In genomic region chr2:126658910-126659613, GRCh38 we compare ENCODE assay signal across 8 cellular contexts. TPM values are rescaled to one million over a fixed set of nuclear protein-coding genes. Genes with fewer than 3 reads are reported as not detected.
DNase-seq lines count a peak whose midpoint lies in the region; ATAC-seq and TF ChIP-seq lines count a peak whose summit lies in the region.

No MANE protein-coding gene starts in this region.

- peaks cover 10% of the 10 kb centered on the region for H3K36me3 Mint-ChIP-seq in CD4-positive, CD25-positive, alpha-beta regulatory T cell
- H3K36me3 Mint-ChIP-seq in activated CD8-positive, alpha-beta memory T cell treated with anti-CD3 and anti-CD28 coated beads, Interleukin-2, amount 10 ng/mL, durations not matched to agents 7 days and 5 days = peaks cover 25% of the 10 kb centered on the region

- TF ChIP-seq POLR2A in gastroesophageal sphincter (IDR thresholded peaks at IDR 0.05) (no peak), gastrocnemius medialis (IDR thresholded peaks at IDR 0.05) (no peak)

- DNase-seq in CD4-positive, CD25-positive, alpha-beta regulatory T cell = peak; percentile 26 to 93 (median 44)
- DNase-seq in activated CD8-positive, alpha-beta memory T cell treated with anti-CD3 and anti-CD28 coated beads, Interleukin-2, amount 10 ng/mL, durations not matched to agents 7 days and 5 days = peak; percentile 92
- peak; percentile 55 to 68 for DNase-seq in gastrocnemius medialis
- no peak for DNase-seq in NCI-H226
- no peak for DNase-seq in cerebellar cortex (ENCODE audit: low spot score)

- H3K36me3 ChIP-seq in CD4-positive, CD25-positive, alpha-beta regulatory T cell (ENCODE audit: control insufficient read depth, insufficient read depth, low read length) = no peaks in the 10 kb centered on the region
- H3K36me3 ChIP-seq in gastroesophageal sphincter (no peaks in the 10 kb centered on the region), gastrocnemius medialis (no peaks in the 10 kb centered on the region)

- no peaks in the 10 kb centered on the region for H3K27me3 ChIP-seq in CD4-positive, CD25-positive, alpha-beta regulatory T cell (ENCODE audit: control insufficient read depth, insufficient read depth, low read length)
- H3K27me3 ChIP-seq in gastroesophageal sphincter (no peaks in the 10 kb centered on the region), gastrocnemius medialis (no peaks in the 10 kb centered on the region)

- in situ Hi-C loops in gastrocnemius medialis (cut with MboI; ENCODE audit: low sequenced_read_pairs in 4 of 4) = no loop called here

- H3K27me3 Mint-ChIP-seq in CD4-positive, CD25-positive, alpha-beta regulatory T cell = peaks cover 4% of the 10 kb centered on the region
- H3K27me3 Mint-ChIP-seq in activated CD8-positive, alpha-beta memory T cell treated with anti-CD3 and anti-CD28 coated beads, Interleukin-2, amount 10 ng/mL, durations not matched to agents 7 days and 5 days = no peaks in the 10 kb centered on the region

- CTCF ChIA-PET in activated CD8-positive, alpha-beta memory T cell treated with anti-CD3 and anti-CD28 coated beads, Interleukin-2, amount 10 ng/mL, durations not matched to agents 7 days and 5 days (lab: Charles Lee) = interaction anchor here (1.0 to 2.0 kb wide), 2 partner anchors 118 to 131 kb away, joined by 3 to 5 read pairs; no protein-coding TSS in a partner anchor

- intact Hi-C loops in gastrocnemius medialis (cut with DNase I; ENCODE audit: low total_unique reads) = loop anchor here (10.0 kb wide), 1 partner anchor 756 kb away; the partner anchor contains the start of gene PROC

- ATAC-seq in CD4-positive, CD25-positive, alpha-beta regulatory T cell (ENCODE audit: low read depth in 2 of 2) = peak; percentile 6 to 30
- peak; percentile 44 for ATAC-seq in GM19467 (IDR thresholded peaks at IDR 0.05; ENCODE audit: unreplicated experiment)
- peak; percentile 27 for ATAC-seq in HG03521 (IDR thresholded peaks at IDR 0.05; ENCODE audit: unreplicated experiment)
- peak; percentile 44 for ATAC-seq in activated CD8-positive, alpha-beta memory T cell treated with anti-CD3 and anti-CD28 coated beads, Interleukin-2, amount 10 ng/mL, durations not matched to agents 7 days and 5 days
- ATAC-seq in gastroesophageal sphincter = peak; percentile 45
- ATAC-seq in gastrocnemius medialis = no peak

- peak overlapping the region; percentile 94 to 99 (median 96) for H3K27ac Mint-ChIP-seq in CD4-positive, CD25-positive, alpha-beta regulatory T cell
- H3K27ac Mint-ChIP-seq in activated CD8-positive, alpha-beta memory T cell treated with anti-CD3 and anti-CD28 coated beads, Interleukin-2, amount 10 ng/mL, durations not matched to agents 7 days and 5 days = peak overlapping the region; percentile 93

- H3K9me3 Mint-ChIP-seq in CD4-positive, CD25-positive, alpha-beta regulatory T cell = no peaks in the 10 kb centered on the region
- H3K9me3 Mint-ChIP-seq in activated CD8-positive, alpha-beta memory T cell treated with anti-CD3 and anti-CD28 coated beads, Interleukin-2, amount 10 ng/mL, durations not matched to agents 7 days and 5 days (ENCODE audit: low read depth) = no peaks in the 10 kb centered on the region

- H3K4me1 Mint-ChIP-seq in CD4-positive, CD25-positive, alpha-beta regulatory T cell = peaks cover 15 to 87% (median 61%) of the 10 kb centered on the region in 4 donors
- H3K4me1 Mint-ChIP-seq in activated CD8-positive, alpha-beta memory T cell treated with anti-CD3 and anti-CD28 coated beads, Interleukin-2, amount 10 ng/mL, durations not matched to agents 7 days and 5 days = peaks cover 67% of the 10 kb centered on the region

- peak overlapping the region; percentile 96 for H3K4me3 ChIP-seq in CD4-positive, CD25-positive, alpha-beta regulatory T cell (ENCODE audit: low read depth, low read length)
- H3K4me3 ChIP-seq in gastroesophageal sphincter = peak overlapping the region in 1 of 2 donors; percentile 13
- peak overlapping the region in 2 of 4 donors; percentile 1 for H3K4me3 ChIP-seq in gastrocnemius medialis

- no peak for TF ChIP-seq CTCF in gastroesophageal sphincter (IDR thresholded peaks at IDR 0.05)
- peak in 2 of 5 experiments; percentile 8 to 10 for TF ChIP-seq CTCF in gastrocnemius medialis (IDR thresholded peaks at IDR 0.05 in 4 of 5, conservative IDR thresholded peaks at IDR 0.05 in 1 of 5)

- no peak for TF ChIP-seq EP300 in gastroesophageal sphincter (IDR thresholded peaks at IDR 0.05)

- WGBS in gastroesophageal sphincter (ENCODE audit: low coverage in 1 of 2), 2 donors = 9% methylated on average over 4 to 10 of the region's 11 CpGs

- H3K4me1 ChIP-seq in CD4-positive, CD25-positive, alpha-beta regulatory T cell (ENCODE audit: control insufficient read depth, insufficient read depth, low read length, poor library complexity, severe bottlenecking) = peaks cover 74% of the 10 kb centered on the region
- peaks cover 3 to 84% (median 58%) of the 10 kb centered on the region in 3 donors for H3K4me1 ChIP-seq in gastroesophageal sphincter
- peaks cover 76 to 83% of the 10 kb centered on the region in 2 donors for H3K4me1 ChIP-seq in gastrocnemius medialis

- peak overlapping the region; percentile 87 for H3K27ac ChIP-seq in CD4-positive, CD25-positive, alpha-beta regulatory T cell (ENCODE audit: insufficient read depth, low read length, poor library complexity, severe bottlenecking)
- H3K27ac ChIP-seq in gastroesophageal sphincter (peak overlapping the region; percentile 79 to 99 (median 98)), gastrocnemius medialis (peak overlapping the region; percentile 97 to 99 (median 99))

- peak overlapping the region; percentile 78 to 94 (median 89) for H3K4me3 Mint-ChIP-seq in CD4-positive, CD25-positive, alpha-beta regulatory T cell
- peak overlapping the region; percentile 67 for H3K4me3 Mint-ChIP-seq in activated CD8-positive, alpha-beta memory T cell treated with anti-CD3 and anti-CD28 coated beads, Interleukin-2, amount 10 ng/mL, durations not matched to agents 7 days and 5 days

- no peaks in the 10 kb centered on the region for H3K9me3 ChIP-seq in CD4-positive, CD25-positive, alpha-beta regulatory T cell (ENCODE audit: control insufficient read depth in 2 of 2, low read length in 2 of 2)
- no peaks in the 10 kb centered on the region for H3K9me3 ChIP-seq in gastroesophageal sphincter
- no peaks in the 10 kb centered on the region for H3K9me3 ChIP-seq in gastrocnemius medialis

RNA-seq across cellular contexts. Expression of gene GYPC, which starts 3.1 kb away (rescaled TPM):
- total RNA-seq in CD4-positive, CD25-positive, alpha-beta regulatory T cell = 75.2 TPM
- 100 to 1,000 TPM; 157 to 210 (median 190) TPM for polyA plus RNA-seq in CD4-positive, CD25-positive, alpha-beta regulatory T cell
- total RNA-seq in activated CD8-positive, alpha-beta memory T cell treated with anti-CD3 and anti-CD28 coated beads, Interleukin-2, amount 10 ng/mL, durations not matched to agents 7 days and 5 days = 10 to 100 TPM; 87.6 to 99.8 TPM
- total RNA-seq in gastroesophageal sphincter (100 to 1,000 TPM in 2 of 4 donors, 10 to 100 TPM in 2; 93.4 to 151 (median 108) TPM), gastrocnemius medialis (10 to 100 TPM; 66.3 to 82.0 (median 71.9) TPM)

Comparison
In these comparisons a context has a peak if more than half of its experiments do, and no peak if none do; other contexts are left out.
1. ATAC-seq: peak in CD4-positive, CD25-positive, alpha-beta regulatory T cell (2 of 2), GM19467 (single experiment), HG03521 (single experiment), activated CD8-positive, alpha-beta memory T cell treated with anti-CD3 and anti-CD28 coated beads, Interleukin-2, amount 10 ng/mL, durations not matched to agents 7 days and 5 days (single experiment) and gastroesophageal sphincter (single experiment); none in gastrocnemius medialis (0 of 2).
2. DNase-seq: peak in CD4-positive, CD25-positive, alpha-beta regulatory T cell (3 of 3), activated CD8-positive, alpha-beta memory T cell treated with anti-CD3 and anti-CD28 coated beads, Interleukin-2, amount 10 ng/mL, durations not matched to agents 7 days and 5 days (single experiment) and gastrocnemius medialis (2 of 2); none in NCI-H226 (single experiment) and cerebellar cortex (single experiment).
3. Peak in every context shown above with its lines, with median percentiles within 50 percentile points of each other: H3K27ac ChIP-seq.